In genomic region chr16:2787961-2788360, GRCh38 we compare ENCODE assay signal across 22 cellular contexts. TPM values are rescaled to one million over a fixed set of nuclear protein-coding genes. Genes with fewer than 3 reads are reported as not detected.
DNase-seq lines count a peak whose midpoint lies in the region; ATAC-seq and TF ChIP-seq lines count a peak whose summit lies in the region.
"Had no signal": no experiment of that assay in that cellular context is flagged by ENCODE, and none has a peak within 500 bp of the region (broad histone marks: within the 10 kb centered on the region; RNA-seq: fewer than 3 reads in every experiment).

No MANE protein-coding gene starts in this region.

- BruUV-seq in Calu3 (replicated peaks; lab: Mats Ljungman, UMichigan), result no TSS peak

- no peak for DNase-seq in activated T-cell treated with anti-CD3 and anti-CD28 coated beads, Interleukin-2, amount 50 U/mL, for 72 hours
- no peak for DNase-seq in activated T-cell treated with anti-CD3 and anti-CD28 coated beads, Interleukin-2, amount 50 U/mL, for 24 hours
- DNase-seq in Calu3, result no peak
- DNase-seq in posterior vena cava (ENCODE audit: low spot score), result peak; percentile 58
- no peak for DNase-seq in activated CD4-positive, alpha-beta memory T cell treated with anti-CD3 and anti-CD28 coated beads for 36 hours
- DNase-seq in endodermal cell, result no peak
- DNase-seq: 8988T, GM23248, KBM-7, NCI-H1105 treated with DMSO at 0.1 percent for 48 hours, NCI-H1694, NCI-H2081 treated with DMSO at 0.1 percent for 48 hours, NCI-H510A treated with DMSO at 0.1 percent for 48 hours, NCI-H774, OCI-M1, SIG-M5 had no signal

- no peak overlapping the region for H3K9ac ChIP-seq in endodermal cell (ENCODE audit: extremely low read depth, low read length, poor library complexity, severe bottlenecking)
- H3K9ac ChIP-seq: GM23248 had no signal

- intact Hi-C loops in Calu3 (cut with micrococcal nuclease; ENCODE audit: unreplicated experiment), result no loop called here
- intact Hi-C loops in dendritic cell treated with granulocyte-macrophage colony-stimulating factor and Interleukin-4, amounts not matched to agents 40 ng/mL and 50 ng/mL, for 4 days (cut with micrococcal nuclease), result no loop called here
- intact Hi-C loops in posterior vena cava (cut with DNase I), result no loop called here
- intact Hi-C loops in activated CD4-positive, alpha-beta memory T cell treated with anti-CD3 and anti-CD28 coated beads for 36 hours (cut with micrococcal nuclease), result no loop called here

- ATAC-seq in activated T-cell treated with anti-CD3 and anti-CD28 coated beads, Interleukin-2, amount 50 U/mL, for 72 hours (replicated peaks in 1 of 2), result no peak
- no peak for ATAC-seq in HG03175 (IDR thresholded peaks at IDR 0.05; ENCODE audit: unreplicated experiment)
- ATAC-seq: HCT116, HepG2 had no signal

- no peaks in the 10 kb centered on the region for H3K9me3 ChIP-seq in endodermal cell (ENCODE audit: control insufficient read depth, low read length)

- H3K4me1 ChIP-seq in endodermal cell (ENCODE audit: control insufficient read depth, insufficient read depth, low read length), result peaks cover 5% of the 10 kb centered on the region

- H3K4me3 ChIP-seq in endodermal cell (ENCODE audit: low read length), result no peak overlapping the region
- H3K4me3 ChIP-seq: GM23248 had no signal

- H3K4me3 Mint-ChIP-seq in activated T-cell treated with anti-CD3 and anti-CD28 coated beads, Interleukin-2, amount 50 U/mL, for 72 hours, result no peak overlapping the region
- no peak overlapping the region for H3K4me3 Mint-ChIP-seq in activated T-cell treated with anti-CD3 and anti-CD28 coated beads, Interleukin-2, amount 50 U/mL, for 24 hours
- peak overlapping the region; percentile 14 for H3K4me3 Mint-ChIP-seq in Calu3 (ENCODE audit: low read depth, unreplicated experiment)
- peak overlapping the region; percentile 37 for H3K4me3 Mint-ChIP-seq in dendritic cell treated with granulocyte-macrophage colony-stimulating factor and Interleukin-4, amounts not matched to agents 40 ng/mL and 50 ng/mL, for 4 days
- H3K4me3 Mint-ChIP-seq in activated CD4-positive, alpha-beta memory T cell treated with anti-CD3 and anti-CD28 coated beads for 36 hours, result no peak overlapping the region
- no peak overlapping the region for H3K4me3 Mint-ChIP-seq in endodermal cell

- peak overlapping the region; percentile 29 for H3K27ac Mint-ChIP-seq in activated T-cell treated with anti-CD3 and anti-CD28 coated beads, Interleukin-2, amount 50 U/mL, for 72 hours
- no peak overlapping the region for H3K27ac Mint-ChIP-seq in activated T-cell treated with anti-CD3 and anti-CD28 coated beads, Interleukin-2, amount 50 U/mL, for 24 hours
- no peak overlapping the region for H3K27ac Mint-ChIP-seq in Calu3 (ENCODE audit: unreplicated experiment)
- H3K27ac Mint-ChIP-seq in dendritic cell treated with granulocyte-macrophage colony-stimulating factor and Interleukin-4, amounts not matched to agents 40 ng/mL and 50 ng/mL, for 4 days, result peak overlapping the region; percentile 9
- H3K27ac Mint-ChIP-seq in activated CD4-positive, alpha-beta memory T cell treated with anti-CD3 and anti-CD28 coated beads for 36 hours, result no peak overlapping the region
- no peak overlapping the region for H3K27ac Mint-ChIP-seq in endodermal cell
- H3K27ac Mint-ChIP-seq: CD14-positive monocyte had no signal

- no peaks in the 10 kb centered on the region for H3K36me3 Mint-ChIP-seq in activated T-cell treated with anti-CD3 and anti-CD28 coated beads, Interleukin-2, amount 50 U/mL, for 72 hours (ENCODE audit: insufficient read depth in 2 of 2)
- no peaks in the 10 kb centered on the region for H3K36me3 Mint-ChIP-seq in activated T-cell treated with anti-CD3 and anti-CD28 coated beads, Interleukin-2, amount 50 U/mL, for 24 hours (ENCODE audit: low read depth)
- H3K36me3 Mint-ChIP-seq in Calu3 (ENCODE audit: insufficient read depth, unreplicated experiment), result peaks cover 18% of the 10 kb centered on the region
- peaks cover 10% of the 10 kb centered on the region for H3K36me3 Mint-ChIP-seq in dendritic cell treated with granulocyte-macrophage colony-stimulating factor and Interleukin-4, amounts not matched to agents 40 ng/mL and 50 ng/mL, for 4 days (ENCODE audit: low read depth)
- H3K36me3 Mint-ChIP-seq in activated CD4-positive, alpha-beta memory T cell treated with anti-CD3 and anti-CD28 coated beads for 36 hours, result no peaks in the 10 kb centered on the region
- no peaks in the 10 kb centered on the region for H3K36me3 Mint-ChIP-seq in endodermal cell (ENCODE audit: low read depth)

- CTCF ChIA-PET in Calu3 (lab: Charles Lee), result interaction anchor here (1.0 kb wide), 1 partner anchor 10 kb away, joined by 3 read pairs; no protein-coding TSS in a partner anchor
- CTCF ChIA-PET in activated CD4-positive, alpha-beta memory T cell treated with anti-CD3 and anti-CD28 coated beads for 36 hours (lab: Charles Lee), result no interaction called here

- 61 to 67% methylated on average over 6 to 7 of the region's 7 CpGs for whole genome bisulfite sequencing in endodermal cell (ENCODE audit: insufficient coverage in 1 of 2, insufficient read length in 1 of 2), 2 experiments

- peaks cover 11% of the 10 kb centered on the region for H3K4me1 Mint-ChIP-seq in activated T-cell treated with anti-CD3 and anti-CD28 coated beads, Interleukin-2, amount 50 U/mL, for 72 hours (ENCODE audit: low read depth)
- peaks cover 11% of the 10 kb centered on the region for H3K4me1 Mint-ChIP-seq in activated T-cell treated with anti-CD3 and anti-CD28 coated beads, Interleukin-2, amount 50 U/mL, for 24 hours (ENCODE audit: low read depth)
- H3K4me1 Mint-ChIP-seq in Calu3 (ENCODE audit: low read depth, unreplicated experiment), result peaks cover 38% of the 10 kb centered on the region
- peaks cover 68% of the 10 kb centered on the region for H3K4me1 Mint-ChIP-seq in dendritic cell treated with granulocyte-macrophage colony-stimulating factor and Interleukin-4, amounts not matched to agents 40 ng/mL and 50 ng/mL, for 4 days (ENCODE audit: low read depth)
- H3K4me1 Mint-ChIP-seq in activated CD4-positive, alpha-beta memory T cell treated with anti-CD3 and anti-CD28 coated beads for 36 hours (ENCODE audit: low read depth), result peaks cover 7% of the 10 kb centered on the region
- peaks cover 2% of the 10 kb centered on the region for H3K4me1 Mint-ChIP-seq in endodermal cell

- POLR2A ChIA-PET in activated CD4-positive, alpha-beta memory T cell treated with anti-CD3 and anti-CD28 coated beads for 36 hours (lab: Charles Lee), result interaction anchor here (0.6 to 1.7 kb wide), 2 partner anchors 10 to 44 kb away, joined by 3 to 6 read pairs; partner anchors contain the start of gene ELOB

- no peaks in the 10 kb centered on the region for H3K36me3 ChIP-seq in endodermal cell (ENCODE audit: control insufficient read depth, insufficient read depth, low read length)

- TF ChIP-seq CTCF in Calu3 (IDR thresholded peaks at IDR 0.05; ENCODE audit: unreplicated experiment) (no peak), endodermal cell (conservative IDR thresholded peaks at IDR 0.05) (no peak)

- peaks cover 28% of the 10 kb centered on the region for H3K27me3 ChIP-seq in endodermal cell (ENCODE audit: control insufficient read depth, insufficient read depth, low read length, poor library complexity, severe bottlenecking)

- no peaks in the 10 kb centered on the region for H3K9me3 Mint-ChIP-seq in activated T-cell treated with anti-CD3 and anti-CD28 coated beads, Interleukin-2, amount 50 U/mL, for 72 hours
- no peaks in the 10 kb centered on the region for H3K9me3 Mint-ChIP-seq in activated T-cell treated with anti-CD3 and anti-CD28 coated beads, Interleukin-2, amount 50 U/mL, for 24 hours
- no peaks in the 10 kb centered on the region for H3K9me3 Mint-ChIP-seq in Calu3 (ENCODE audit: low read depth, unreplicated experiment)
- H3K9me3 Mint-ChIP-seq in dendritic cell treated with granulocyte-macrophage colony-stimulating factor and Interleukin-4, amounts not matched to agents 40 ng/mL and 50 ng/mL, for 4 days, result no peaks in the 10 kb centered on the region
- no peaks in the 10 kb centered on the region for H3K9me3 Mint-ChIP-seq in activated CD4-positive, alpha-beta memory T cell treated with anti-CD3 and anti-CD28 coated beads for 36 hours
- no peaks in the 10 kb centered on the region for H3K9me3 Mint-ChIP-seq in endodermal cell

- peaks cover 23% of the 10 kb centered on the region for H3K27me3 Mint-ChIP-seq in activated T-cell treated with anti-CD3 and anti-CD28 coated beads, Interleukin-2, amount 50 U/mL, for 72 hours (ENCODE audit: low read depth)
- H3K27me3 Mint-ChIP-seq in activated T-cell treated with anti-CD3 and anti-CD28 coated beads, Interleukin-2, amount 50 U/mL, for 24 hours, result peaks cover 18% of the 10 kb centered on the region
- H3K27me3 Mint-ChIP-seq in Calu3 (ENCODE audit: unreplicated experiment), result no peaks in the 10 kb centered on the region
- H3K27me3 Mint-ChIP-seq in dendritic cell treated with granulocyte-macrophage colony-stimulating factor and Interleukin-4, amounts not matched to agents 40 ng/mL and 50 ng/mL, for 4 days, result peaks cover 57% of the 10 kb centered on the region
- H3K27me3 Mint-ChIP-seq in activated CD4-positive, alpha-beta memory T cell treated with anti-CD3 and anti-CD28 coated beads for 36 hours, result peaks cover 16% of the 10 kb centered on the region
- H3K27me3 Mint-ChIP-seq in endodermal cell (ENCODE audit: insufficient read depth), result peaks cover 25% of the 10 kb centered on the region

- no peak overlapping the region for H3K27ac ChIP-seq in endodermal cell (ENCODE audit: low read depth, low read length)
- H3K27ac ChIP-seq: GM23248 had no signal

RNA-seq across cellular contexts. Expression of gene PRSS33, which starts 0.6 kb away (rescaled TPM):
- total RNA-seq in activated T-cell treated with anti-CD3 and anti-CD28 coated beads, Interleukin-2, amount 50 U/mL, for 72 hours, result under 1 TPM in 1 of 2 donors, not detected in 1; 0.46 TPM
- total RNA-seq in Calu3 (2022), result 7.9 and 13.2 TPM in 2 replicates
- total RNA-seq in posterior vena cava, result not detected
- not detected for total RNA-seq in activated CD4-positive, alpha-beta memory T cell treated with anti-CD3 and anti-CD28 coated beads for 36 hours
- under 1 TPM in 1 of 2 donors, not detected in 1; 0.35 TPM for total RNA-seq in endodermal cell
- polyA plus RNA-seq in endodermal cell (2013, experiment 1 of 2), result 0.36 TPM
- 0.41 TPM for polyA plus RNA-seq in endodermal cell (2013, experiment 2 of 2)
- total RNA-seq: GM23248, HepG2 had no signal
- polyA plus RNA-seq: AG04450, CD14-positive monocyte, GM23248, HepG2 had no signal

RNA-seq across cellular contexts. Expression of gene PRSS41, which starts 10.3 kb away (rescaled TPM):
- under 1 TPM in 1 of 2 donors, not detected in 1; 0.29 TPM for total RNA-seq in activated T-cell treated with anti-CD3 and anti-CD28 coated beads, Interleukin-2, amount 50 U/mL, for 72 hours
- total RNA-seq in Calu3 (2022), result not detected in 2 replicates
- total RNA-seq in posterior vena cava, result not detected
- not detected for total RNA-seq in activated CD4-positive, alpha-beta memory T cell treated with anti-CD3 and anti-CD28 coated beads for 36 hours
- total RNA-seq in endodermal cell, result not detected
- polyA plus RNA-seq in endodermal cell (2013, experiment 1 of 2), result not detected
- polyA plus RNA-seq in endodermal cell (2013, experiment 2 of 2), result not detected
- total RNA-seq: GM23248, HepG2 had no signal
- polyA plus RNA-seq: AG04450, CD14-positive monocyte, GM23248, HepG2 had no signal

RNA-seq across cellular contexts. Expression of gene ELOB, which starts 10.9 kb away (rescaled TPM):
- 100 to 1,000 TPM; 158 to 208 TPM for total RNA-seq in activated T-cell treated with anti-CD3 and anti-CD28 coated beads, Interleukin-2, amount 50 U/mL, for 72 hours
- total RNA-seq in Calu3 (2022), result 269 TPM in 2 replicates
- total RNA-seq in posterior vena cava, result 100 to 1,000 TPM; 182 to 196 TPM
- 100 to 1,000 TPM; 165 to 175 TPM for total RNA-seq in activated CD4-positive, alpha-beta memory T cell treated with anti-CD3 and anti-CD28 coated beads for 36 hours
- 100 to 1,000 TPM; 264 to 272 TPM for total RNA-seq in endodermal cell
- 227 TPM for polyA plus RNA-seq in endodermal cell (2013, experiment 1 of 2)
- polyA plus RNA-seq in endodermal cell (2013, experiment 2 of 2), result 216 TPM

RNA-seq across cellular contexts. Expression of gene PRSS21, which starts 29.1 kb away (rescaled TPM):
- total RNA-seq in activated T-cell treated with anti-CD3 and anti-CD28 coated beads, Interleukin-2, amount 50 U/mL, for 72 hours, result 10 to 100 TPM in 1 of 2 donors, 1 to 10 TPM in 1; 2.4 to 10.3 TPM
- total RNA-seq in Calu3 (2022) (not detected in 2 replicates), posterior vena cava (not detected), endodermal cell (not detected)
- total RNA-seq in activated CD4-positive, alpha-beta memory T cell treated with anti-CD3 and anti-CD28 coated beads for 36 hours, result 1 to 10 TPM; 4.7 to 6.2 TPM
- polyA plus RNA-seq in endodermal cell (2013, experiment 1 of 2), result not detected
- polyA plus RNA-seq in endodermal cell (2013, experiment 2 of 2), result not detected
- total RNA-seq: GM23248, HepG2 had no signal
- polyA plus RNA-seq: GM23248, HepG2 had no signal

RNA-seq across cellular contexts. Expression of gene SRRM2, which starts 35.5 kb away (rescaled TPM):
- 100 to 1,000 TPM; 696 to 731 TPM for total RNA-seq in activated T-cell treated with anti-CD3 and anti-CD28 coated beads, Interleukin-2, amount 50 U/mL, for 72 hours
- total RNA-seq in Calu3 (2022) (870 and 905 TPM in 2 replicates), posterior vena cava (100 to 1,000 TPM; 320 to 360 TPM), endodermal cell (100 to 1,000 TPM; 843 to 876 TPM)
- 100 to 1,000 TPM; 483 to 526 TPM for total RNA-seq in activated CD4-positive, alpha-beta memory T cell treated with anti-CD3 and anti-CD28 coated beads for 36 hours
- polyA plus RNA-seq in endodermal cell (2013, experiment 1 of 2), result 625 TPM
- 517 TPM for polyA plus RNA-seq in endodermal cell (2013, experiment 2 of 2)

Comparison
In these comparisons a context has a peak if more than half of its experiments do, and no peak if none do; other contexts are left out.
1. H3K27ac Mint-ChIP-seq: peak in activated T-cell treated with anti-CD3 and anti-CD28 coated beads, Interleukin-2, amount 50 U/mL, for 72 hours (single experiment) and dendritic cell treated with granulocyte-macrophage colony-stimulating factor and Interleukin-4, amounts not matched to agents 40 ng/mL and 50 ng/mL, for 4 days (single experiment); none in activated T-cell treated with anti-CD3 and anti-CD28 coated beads, Interleukin-2, amount 50 U/mL, for 24 hours (single experiment), Calu3 (single experiment), activated CD4-positive, alpha-beta memory T cell treated with anti-CD3 and anti-CD28 coated beads for 36 hours (single experiment) and endodermal cell (single experiment).
2. H3K4me3 Mint-ChIP-seq: peak in Calu3 (single experiment) and dendritic cell treated with granulocyte-macrophage colony-stimulating factor and Interleukin-4, amounts not matched to agents 40 ng/mL and 50 ng/mL, for 4 days (single experiment); none in activated T-cell treated with anti-CD3 and anti-CD28 coated beads, Interleukin-2, amount 50 U/mL, for 72 hours (0 of 2), activated T-cell treated with anti-CD3 and anti-CD28 coated beads, Interleukin-2, amount 50 U/mL, for 24 hours (single experiment), activated CD4-positive, alpha-beta memory T cell treated with anti-CD3 and anti-CD28 coated beads for 36 hours (single experiment) and endodermal cell (single experiment).